In genomic region chr10:3111626-3112220, GRCh38 we compare ENCODE assay signal across 18 cellular contexts. TPM values are rescaled to one million over a fixed set of nuclear protein-coding genes. Genes with fewer than 3 reads are reported as not detected.
DNase-seq lines count a peak whose midpoint lies in the region; ATAC-seq and TF ChIP-seq lines count a peak whose summit lies in the region.
"Had no signal": no experiment of that assay in that cellular context is flagged by ENCODE, and none has a peak within 500 bp of the region (broad histone marks: within the 10 kb centered on the region; RNA-seq: fewer than 3 reads in every experiment).

No MANE protein-coding gene starts in this region.

- H3K9me3 Mint-ChIP-seq in neural progenitor cell (no peaks in the 10 kb centered on the region), Calu3 (ENCODE audit: low read depth, unreplicated experiment) (no peaks in the 10 kb centered on the region)
- H3K9me3 Mint-ChIP-seq: activated naive CD4-positive, alpha-beta T cell treated with anti-CD3 and anti-CD28 coated beads, Interleukin-2, amount 50 U/mL, for 72 hours; central memory CD8-positive, alpha-beta T cell had no signal

- peaks cover 0 to 30% (median 20%) of the 10 kb centered on the region in 10 experiments; a peak in 15 of 20 replicates for H3K4me1 ChIP-seq in BLaER1 treated with 17β-estradiol and CSF1 and Interleukin-3, amounts not matched to agents 10 nM and 100 nM
- peaks cover 29% of the 10 kb centered on the region for H3K4me1 ChIP-seq in cardiac muscle cell (ENCODE audit: low read depth)
- H3K4me1 ChIP-seq in neural progenitor cell = no peaks in the 10 kb centered on the region
- H3K4me1 ChIP-seq in PC-9 (replicated peaks; ENCODE audit: insufficient read depth) = no peaks in the 10 kb centered on the region
- H3K4me1 ChIP-seq: HAP-1 had no signal

- peak overlapping the region in 8 of 11 experiments; percentile 1 to 47 (median 33); a peak in 8 of 22 replicates for H3K27ac ChIP-seq in BLaER1 treated with 17β-estradiol and CSF1 and Interleukin-3, amounts not matched to agents 10 nM and 100 nM
- H3K27ac ChIP-seq in cardiac muscle cell (peak overlapping the region; percentile 84), neural progenitor cell (no peak overlapping the region), PC-9 (no peak overlapping the region)

- DNase-seq in astrocyte of the cerebellum (ENCODE audit: low read depth) = peak; percentile 40
- DNase-seq in cardiac muscle cell (ENCODE audit: low read depth in 1 of 2, low spot score in 1 of 2) = peak; percentile 27 to 35
- DNase-seq in neural progenitor cell (ENCODE audit: low spot score) = no peak
- DNase-seq in PC-9 = no peak
- DNase-seq in Calu3 = no peak
- DNase-seq: activated CD4-positive, alpha-beta T cell treated with anti-CD3 and anti-CD28 coated beads, Interleukin-2, amount 50 U/mL, for 4 hours; activated T-cell treated with anti-CD3 and anti-CD28 coated beads, Interleukin-2, amount 50 U/mL, for 48 hours; NCI-H187; NCI-H510A treated with DMSO at 0.1 percent for 48 hours; OCI-M1; stimulated activated naive CD4-positive, alpha-beta T cell; trophoblast cell had no signal

- H3K9me3 ChIP-seq in BLaER1 treated with 17β-estradiol and CSF1 and Interleukin-3, amounts not matched to agents 10 nM and 100 nM (replicated peaks in 1 of 11) = no peaks in the 10 kb centered on the region
- H3K9me3 ChIP-seq in cardiac muscle cell (ENCODE audit: low read depth) (no peaks in the 10 kb centered on the region), neural progenitor cell (ENCODE audit: low read depth) (no peaks in the 10 kb centered on the region), PC-9 (ENCODE audit: insufficient read depth, low read depth) (no peaks in the 10 kb centered on the region)
- H3K9me3 ChIP-seq: HAP-1 had no signal

- H3K4me3 ChIP-seq in BLaER1 treated with 17β-estradiol and CSF1 and Interleukin-3, amounts not matched to agents 10 nM and 100 nM = no peak overlapping the region
- H3K4me3 ChIP-seq in astrocyte of the cerebellum (ENCODE audit: low read depth, low read length) = no peak overlapping the region
- H3K4me3 ChIP-seq in cardiac muscle cell = no peak overlapping the region
- H3K4me3 ChIP-seq in neural progenitor cell = no peak overlapping the region
- H3K4me3 ChIP-seq in PC-9 = no peak overlapping the region
- H3K4me3 ChIP-seq: HAP-1 had no signal

- intact Hi-C loops in PC-9 (cut with micrococcal nuclease; ENCODE audit: unreplicated experiment) (no loop called here), Calu3 (cut with micrococcal nuclease; ENCODE audit: unreplicated experiment) (no loop called here)

- POLR2A ChIA-PET in PC-9 (lab: Charles Lee; ENCODE audit: unreplicated experiment) = no interaction called here

- H3K9me2 ChIP-seq in PC-9 (ENCODE audit: insufficient read depth) = no peaks in the 10 kb centered on the region

- H3K9ac ChIP-seq in BLaER1 treated with 17β-estradiol and CSF1 and Interleukin-3, amounts not matched to agents 10 nM and 100 nM = peak overlapping the region in 2 of 11 experiments; percentile 2 to 3; a peak in 1 of 22 replicates
- no peak overlapping the region for H3K9ac ChIP-seq in neural progenitor cell

- H2AFZ ChIP-seq in neural progenitor cell (replicated peaks) = no peak overlapping the region
- no peak overlapping the region for H2AFZ ChIP-seq in PC-9

- H3K27me3 Mint-ChIP-seq in neural progenitor cell (ENCODE audit: insufficient read depth, low read depth) (peaks cover 10% of the 10 kb centered on the region), Calu3 (ENCODE audit: unreplicated experiment) (no peaks in the 10 kb centered on the region)
- H3K27me3 Mint-ChIP-seq: central memory CD8-positive, alpha-beta T cell had no signal

- H3K4me3 Mint-ChIP-seq in neural progenitor cell (peak overlapping the region; percentile 1), Calu3 (ENCODE audit: low read depth, unreplicated experiment) (no peak overlapping the region)
- H3K4me3 Mint-ChIP-seq: central memory CD8-positive, alpha-beta T cell had no signal

- in situ Hi-C loops in astrocyte of the cerebellum (cut with HindIII; ENCODE audit: low sequenced_read_pairs) = no loop called here

- H3F3A ChIP-seq in neural progenitor cell (ENCODE audit: low read depth) (peaks cover 3% of the 10 kb centered on the region), PC-9 (ENCODE audit: insufficient read depth, low read depth) (peaks cover 4% of the 10 kb centered on the region; the same call in 1 of the 2 replicates)

- ATAC-seq in HG03196 (IDR thresholded peaks at IDR 0.05; ENCODE audit: unreplicated experiment) (no peak), HG03139 (IDR thresholded peaks at IDR 0.05; ENCODE audit: unreplicated experiment) (no peak)
- ATAC-seq: activated naive CD4-positive, alpha-beta T cell treated with anti-CD3 and anti-CD28 coated beads, Interleukin-2, amount 50 U/mL, for 72 hours had no signal

- no peaks in the 10 kb centered on the region for H3K79me2 ChIP-seq in neural progenitor cell (ENCODE audit: low read depth)
- no peaks in the 10 kb centered on the region for H3K79me2 ChIP-seq in PC-9 (ENCODE audit: low read depth)

- no peak for TF ChIP-seq CTCF in astrocyte of the cerebellum (IDR thresholded peaks at IDR 0.05; ENCODE audit: low read depth, low read length, missing control alignments)
- no peak for TF ChIP-seq CTCF in cardiac muscle cell (IDR thresholded peaks at IDR 0.05; ENCODE audit: low read depth, low read length)
- TF ChIP-seq CTCF in neural progenitor cell (IDR thresholded peaks at IDR 0.05) = no peak
- no peak for TF ChIP-seq CTCF in PC-9 (conservative IDR thresholded peaks at IDR 0.05)
- TF ChIP-seq CTCF in Calu3 (IDR thresholded peaks at IDR 0.05; ENCODE audit: unreplicated experiment) = no peak

- peaks cover 95 to 99% (median 98%) of the 10 kb centered on the region in 11 experiments for H3K36me3 ChIP-seq in BLaER1 treated with 17β-estradiol and CSF1 and Interleukin-3, amounts not matched to agents 10 nM and 100 nM
- peaks cover 75% of the 10 kb centered on the region for H3K36me3 ChIP-seq in cardiac muscle cell
- H3K36me3 ChIP-seq in neural progenitor cell = no peaks in the 10 kb centered on the region
- 0 out of 2 replicates have a peak, but pooled peaks cover 5% of the 10 kb centered on the region for H3K36me3 ChIP-seq in PC-9 (ENCODE audit: low read depth)

- H3K27me3 ChIP-seq in BLaER1 treated with 17β-estradiol and CSF1 and Interleukin-3, amounts not matched to agents 10 nM and 100 nM = no peaks in the 10 kb centered on the region
- H3K27me3 ChIP-seq in cardiac muscle cell = no peaks in the 10 kb centered on the region
- no peaks in the 10 kb centered on the region for H3K27me3 ChIP-seq in neural progenitor cell
- no peaks in the 10 kb centered on the region for H3K27me3 ChIP-seq in PC-9 (ENCODE audit: insufficient read depth, low read depth)

- H3K4me1 Mint-ChIP-seq in neural progenitor cell (peaks cover 27% of the 10 kb centered on the region), Calu3 (ENCODE audit: low read depth, unreplicated experiment) (peaks cover 18% of the 10 kb centered on the region)
- H3K4me1 Mint-ChIP-seq: central memory CD8-positive, alpha-beta T cell had no signal

- H3K27ac Mint-ChIP-seq in neural progenitor cell (peak overlapping the region; percentile 10), Calu3 (ENCODE audit: unreplicated experiment) (no peak overlapping the region)

- peak overlapping the region in 8 of 11 experiments; percentile 24 to 72 (median 43); a peak in 14 of 22 replicates for H3K4me2 ChIP-seq in BLaER1 treated with 17β-estradiol and CSF1 and Interleukin-3, amounts not matched to agents 10 nM and 100 nM
- H3K4me2 ChIP-seq in neural progenitor cell = no peak overlapping the region
- H3K4me2 ChIP-seq in PC-9 = no peak overlapping the region

- CTCF ChIA-PET in PC-9 (lab: Charles Lee) = interaction anchor here (0.6 kb wide), 1 partner anchor 52 kb away, joined by 4 read pairs; no protein-coding TSS in a partner anchor
- CTCF ChIA-PET in Calu3 (lab: Charles Lee) = no interaction called here

- BruUV-seq in PC-9 (replicated peaks; lab: Mats Ljungman, UMichigan) (no TSS peak), Calu3 (replicated peaks; lab: Mats Ljungman, UMichigan) (no TSS peak)

- peaks cover 0 to 91% (median 52%) of the 10 kb centered on the region in 11 experiments; a peak in 20 of 22 replicates for H4K20me1 ChIP-seq in BLaER1 treated with 17β-estradiol and CSF1 and Interleukin-3, amounts not matched to agents 10 nM and 100 nM
- no peaks in the 10 kb centered on the region for H4K20me1 ChIP-seq in neural progenitor cell (ENCODE audit: low read depth)
- peaks cover 7% of the 10 kb centered on the region; the same call in 1 of the 2 replicates for H4K20me1 ChIP-seq in PC-9 (ENCODE audit: insufficient read depth)

- H3K36me3 Mint-ChIP-seq in neural progenitor cell (peaks cover 13% of the 10 kb centered on the region), Calu3 (ENCODE audit: insufficient read depth, unreplicated experiment) (peaks cover 88% of the 10 kb centered on the region)

RNA-seq across cellular contexts. Expression of gene PFKP, which starts 44.4 kb away (rescaled TPM):
- total RNA-seq in cardiac muscle cell (639 and 805 TPM in 2 replicates), neural progenitor cell (ENCODE audit: low replicate concordance) (55.2 and 71.2 TPM in 2 replicates), PC-9 (2021) (222 and 234 TPM in 2 replicates), Calu3 (2022) (253 and 272 TPM in 2 replicates)
- polyA plus RNA-seq in cardiac muscle cell = 677 and 781 TPM in 2 replicates

Comparison
In these comparisons a context has a peak if more than half of its experiments do, and no peak if none do; other contexts are left out.
1. H3K27ac ChIP-seq: peak in BLaER1 treated with 17β-estradiol and CSF1 and Interleukin-3, amounts not matched to agents 10 nM and 100 nM (8 of 11) and cardiac muscle cell (single experiment); none in neural progenitor cell (single experiment) and PC-9 (single experiment).
2. H3K4me2 ChIP-seq: peak in BLaER1 treated with 17β-estradiol and CSF1 and Interleukin-3, amounts not matched to agents 10 nM and 100 nM (8 of 11); none in neural progenitor cell (single experiment) and PC-9 (single experiment).
3. DNase-seq: peak in astrocyte of the cerebellum (single experiment) and cardiac muscle cell (2 of 2); none in neural progenitor cell (single experiment), PC-9 (0 of 2) and Calu3 (single experiment).